In genomic region chr7:50262916-50263690, GRCh38 we compare ENCODE assay signal across 8 cellular contexts. TPM values are rescaled to one million over a fixed set of nuclear protein-coding genes. Genes with fewer than 3 reads are reported as not detected.
DNase-seq lines count a peak whose midpoint lies in the region; ATAC-seq lines count a peak whose summit lies in the region.

No MANE protein-coding gene starts in this region.

- H3K27me3 Mint-ChIP-seq in activated naive CD8-positive, alpha-beta T cell treated with anti-CD3 and anti-CD28 coated beads for 36 hours: no peaks in the 10 kb centered on the region

- H3K27me3 ChIP-seq in neuronal stem cell (ENCODE audit: control insufficient read depth in 3 of 3, insufficient read depth in 3 of 3, low read depth in 1 of 3, low read length in 3 of 3): peaks cover 0 to 2% (median 0%) of the 10 kb centered on the region in 3 experiments

- no peak overlapping the region for H3K27ac ChIP-seq in neuronal stem cell (replicated peaks; ENCODE audit: low read length)

- H3K36me3 Mint-ChIP-seq in activated naive CD8-positive, alpha-beta T cell treated with anti-CD3 and anti-CD28 coated beads for 36 hours: peaks cover 34% of the 10 kb centered on the region

- H2AK5ac ChIP-seq in neuronal stem cell (ENCODE audit: low read depth, low read length): no peak overlapping the region

- H3K4me1 ChIP-seq in neuronal stem cell (ENCODE audit: control insufficient read depth in 2 of 2, insufficient read depth in 1 of 2, low read depth in 1 of 2, low read length in 2 of 2): no peaks in the 10 kb centered on the region

- no peak overlapping the region for H3K4me2 ChIP-seq in neuronal stem cell (ENCODE audit: insufficient read depth, low read length, poor library complexity, severe bottlenecking)

- no peak overlapping the region for H2BK120ac ChIP-seq in neuronal stem cell (ENCODE audit: low read depth, low read length)

- H3K14ac ChIP-seq in neuronal stem cell (ENCODE audit: low read length): no peak overlapping the region

- no peak overlapping the region for H4K91ac ChIP-seq in neuronal stem cell (ENCODE audit: low read depth, low read length, poor library complexity)

- no peak overlapping the region for H3K23ac ChIP-seq in neuronal stem cell (ENCODE audit: low read depth, low read length, poor library complexity)

- no peak overlapping the region for H2AFZ ChIP-seq in neuronal stem cell (ENCODE audit: low read length)

- peak overlapping the region; percentile 51 for H3K4me3 Mint-ChIP-seq in activated naive CD8-positive, alpha-beta T cell treated with anti-CD3 and anti-CD28 coated beads for 36 hours

- no peak overlapping the region for H2BK15ac ChIP-seq in neuronal stem cell (ENCODE audit: low read length)

- no peak overlapping the region for H2BK12ac ChIP-seq in neuronal stem cell (ENCODE audit: low read length)

- ATAC-seq in GM21381 (IDR thresholded peaks at IDR 0.05; ENCODE audit: unreplicated experiment): peak; percentile 61
- ATAC-seq in HG03520 (IDR thresholded peaks at IDR 0.05; ENCODE audit: unreplicated experiment): peak; percentile 50

- peak overlapping the region; percentile 96 for H3K27ac Mint-ChIP-seq in activated naive CD8-positive, alpha-beta T cell treated with anti-CD3 and anti-CD28 coated beads for 36 hours

- no peak overlapping the region for H2BK5ac ChIP-seq in neuronal stem cell (ENCODE audit: low read length)

- H3K9me3 Mint-ChIP-seq in activated naive CD8-positive, alpha-beta T cell treated with anti-CD3 and anti-CD28 coated beads for 36 hours: peaks cover 8% of the 10 kb centered on the region

- H3K36me3 ChIP-seq in neuronal stem cell (replicated peaks in 1 of 2; ENCODE audit: control insufficient read depth in 2 of 2, insufficient read depth in 2 of 2, low read length in 2 of 2): no peaks in the 10 kb centered on the region

- no peak overlapping the region for H4K8ac ChIP-seq in neuronal stem cell (ENCODE audit: low read depth, low read length)

- H3K4me1 Mint-ChIP-seq in activated naive CD8-positive, alpha-beta T cell treated with anti-CD3 and anti-CD28 coated beads for 36 hours: peaks cover 93% of the 10 kb centered on the region

- H3K4me3 ChIP-seq in neuronal stem cell (ENCODE audit: low read length in 2 of 2): no peak overlapping the region

- no peak overlapping the region for H3K4ac ChIP-seq in neuronal stem cell (ENCODE audit: low read length)

- intact Hi-C loops in posterior cingulate gyrus (cut with DNase I): no loop called here

- no peaks in the 10 kb centered on the region for H3K79me1 ChIP-seq in neuronal stem cell (ENCODE audit: low read depth, low read length)

- no peak overlapping the region for H3K18ac ChIP-seq in neuronal stem cell (ENCODE audit: low read length)

- no peak overlapping the region for H3K9ac ChIP-seq in neuronal stem cell (ENCODE audit: low read depth, low read length, poor library complexity)

- no peaks in the 10 kb centered on the region for H3K9me3 ChIP-seq in neuronal stem cell (replicated peaks in 1 of 2; ENCODE audit: control insufficient read depth in 2 of 2, insufficient read depth in 1 of 2, low read depth in 1 of 2, low read length in 2 of 2)

- DNase-seq in Daoy (ENCODE audit: low read depth): peak; percentile 64
- DNase-seq in activated naive CD8-positive, alpha-beta T cell treated with anti-CD3 and anti-CD28 coated beads for 36 hours: no peak
- DNase-seq in NCI-H1417 treated with DMSO at 0.1 percent for 48 hours (lab: John Stamatoyannopoulos, UW): no peak
- DNase-seq in neuronal stem cell (ENCODE audit: low spot score): no peak
- DNase-seq in retina: no peak
- DNase-seq in posterior cingulate gyrus: no peak

- no CpG with 5 or more reads among the region's 1 CpG for WGBS in neuronal stem cell (ENCODE audit: extremely low coverage in 2 of 2, insufficient read length in 2 of 2, insufficient replicate concordance in 1 of 2), 2 donors

RNA-seq across cellular contexts. Expression of gene IKZF1, which starts 41.4 kb away (rescaled TPM):
- 4.2 and 5.2 TPM in 2 replicates for total RNA-seq in Daoy (2014; rRNA removed; shearing (Covaris generic))
- total RNA-seq in activated naive CD8-positive, alpha-beta T cell treated with anti-CD3 and anti-CD28 coated beads for 36 hours: 100 to 1,000 TPM; 220 to 225 TPM
- 0.61 TPM for polyA plus RNA-seq in neuronal stem cell (2013, experiment 1 of 2)
- 0.66 TPM for polyA plus RNA-seq in neuronal stem cell (2013, experiment 2 of 2)

Comparison
In these comparisons a context has a peak if more than half of its experiments do, and no peak if none do; other contexts are left out.
1. RNA of gene IKZF1, which starts 41.4 kb away (total RNA-seq): 220 to 225 TPM in activated naive CD8-positive, alpha-beta T cell treated with anti-CD3 and anti-CD28 coated beads for 36 hours; 4.2 to 5.2 TPM in Daoy; every median in the first group is over 10 times any median in the second.